ENCODE assay signal across 8 cellular contexts in genomic region chr1:34885405-34886247, GRCh38.
DNase-seq lines count a peak whose midpoint lies in the region; ATAC-seq and TF ChIP-seq lines count a peak whose summit lies in the region.

No MANE protein-coding gene starts in this region.

- ATAC-seq in GM21360 (IDR thresholded peaks at IDR 0.05; ENCODE audit: unreplicated experiment) (no peak), HG03457 (IDR thresholded peaks at IDR 0.05; ENCODE audit: unreplicated experiment) (no peak)

- POLR2A ChIA-PET in AG04449 (lab: Yijun Ruan, JAX): no interaction called here

- no peaks in the 10 kb centered on the region for H3K4me1 ChIP-seq in adipocyte (ENCODE audit: control insufficient read depth, insufficient read depth, low read length)

- peaks cover 5% of the 10 kb centered on the region for H3K9me3 ChIP-seq in adipocyte (ENCODE audit: control insufficient read depth, low read length)

- peak overlapping the region; percentile 50 for H3K4me3 ChIP-seq in AG04449 (ENCODE audit: low read depth, low read length)
- no peak overlapping the region for H3K4me3 ChIP-seq in adipocyte (ENCODE audit: low read length)

- no peak overlapping the region for H3K9ac ChIP-seq in adipocyte (ENCODE audit: low read length)

- DNase-seq in AG04449 (ENCODE audit: low read depth, low spot score) (no peak), NCI-H748 treated with DMSO at 0.1 percent for 48 hours (lab: John Stamatoyannopoulos, UW) (peak; percentile 10), adipocyte (ENCODE audit: low read depth) (peak; percentile 49), iris pigment epithelial cell (ENCODE audit: low read depth) (peak; percentile 38), SHP77 treated with DMSO at 0.1 percent for 48 hours (lab: John Stamatoyannopoulos, UW) (no peak)
- peak in 2 of 3 experiments; percentile 37 to 76 for DNase-seq in stimulated activated CD4-positive, alpha-beta T cell treated with anti-CD3 and anti-CD28 coated beads, TNF-alpha, amount 100 ng/mL, for 24 hours (ENCODE audit: low read depth in 3 of 3)

- peaks cover 40% of the 10 kb centered on the region for H3K27me3 ChIP-seq in adipocyte (replicated peaks; ENCODE audit: control insufficient read depth, insufficient read depth, low read length)

- TF ChIP-seq CTCF in AG04449 (IDR thresholded peaks at IDR 0.05; ENCODE audit: insufficient read depth, low read length, missing control alignments): no peak

- CTCF ChIA-PET in AG04449 (lab: Yijun Ruan, JAX): interaction anchor here (1.2 to 5.9 kb wide), 3 partner anchors 14 to 26 kb away, joined by 4 to 30 read pairs (median 5); partner anchors contain the start of gene SMIM12

- no peaks in the 10 kb centered on the region for H3K36me3 ChIP-seq in adipocyte (ENCODE audit: control insufficient read depth, insufficient read depth, low read length, severe bottlenecking)

Comparison
In these comparisons a context has a peak if more than half of its experiments do, and no peak if none do; other contexts are left out.
1. DNase-seq: peak in NCI-H748 treated with DMSO at 0.1 percent for 48 hours (single experiment), adipocyte (single experiment), iris pigment epithelial cell (single experiment) and stimulated activated CD4-positive, alpha-beta T cell treated with anti-CD3 and anti-CD28 coated beads, TNF-alpha, amount 100 ng/mL, for 24 hours (2 of 3); none in AG04449 (single experiment) and SHP77 treated with DMSO at 0.1 percent for 48 hours (single experiment).